In the genomic region with DNA sequence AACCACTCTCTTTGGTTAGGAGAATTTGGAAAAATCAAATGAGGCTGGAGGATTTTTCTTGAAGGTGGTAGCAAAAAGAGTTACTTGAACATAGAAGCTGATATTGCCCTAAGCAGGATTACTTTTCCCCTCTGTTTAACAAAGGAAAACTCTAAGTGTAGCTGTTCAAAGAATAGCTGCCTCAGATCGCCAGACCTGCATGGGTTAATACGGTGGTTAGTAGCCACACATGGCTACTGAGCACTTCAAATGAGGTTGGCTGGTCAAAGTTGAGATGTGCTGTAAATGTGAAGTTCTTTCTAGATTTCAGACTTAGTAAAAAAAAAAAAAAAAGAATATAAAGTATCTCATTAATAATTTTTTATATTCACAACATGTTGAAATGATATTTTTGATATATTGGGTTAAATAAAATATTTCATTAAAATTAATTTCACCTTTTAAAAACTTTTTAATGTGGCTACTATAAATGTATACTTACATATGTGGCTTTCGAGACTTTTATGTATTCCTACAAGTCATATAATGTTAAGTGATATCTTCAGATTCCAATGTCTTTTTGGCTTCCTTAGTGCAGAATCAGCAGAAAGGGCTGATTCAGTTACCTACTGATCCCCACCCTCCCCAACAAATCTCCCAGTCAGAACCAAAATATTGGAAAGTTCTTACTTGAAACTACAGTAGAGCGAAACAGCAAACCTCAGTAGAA, we compare ENCODE assay signal across 1 cellular context.
TF ChIP-seq lines count a peak whose summit lies in the region.

No MANE protein-coding gene starts in this region.

TF ChIP-seq in HepG2, 621 proteins besides CTCF, POLR2A, EP300 and RAD21:
- peak; percentile 48; the same call in 1 of the 2 replicates for TF ChIP-seq MAFF (IDR thresholded peaks at IDR 0.05; ENCODE audit: low read depth, low read length)
- no peak for TF ChIP-seq ZNF451 (CRISPR knock-in tag; IDR thresholded peaks at IDR 0.05)
- peak; percentile 93 for TF ChIP-seq ZNF652 (CRISPR knock-in tag; IDR thresholded peaks at IDR 0.05; ENCODE audit: borderline replicate concordance, low read depth)
- TF ChIP-seq MAFK (conservative IDR thresholded peaks at IDR 0.05 in 1 of 2, IDR thresholded peaks at IDR 0.05 in 1 of 2; ENCODE audit: low read length in 2 of 2), result peak; percentile 54 to 68
- TF ChIP-seq MAF1 (CRISPR knock-in tag; IDR thresholded peaks at IDR 0.05; ENCODE audit: borderline replicate concordance), result no peak
- TF ChIP-seq NONO (IDR thresholded peaks at IDR 0.05), result no peak
- no peak for TF ChIP-seq NONO (CRISPR knock-in tag; conservative IDR thresholded peaks at IDR 0.05)
